9 cellular contexts compared by ENCODE assay signal in the genomic region with DNA sequence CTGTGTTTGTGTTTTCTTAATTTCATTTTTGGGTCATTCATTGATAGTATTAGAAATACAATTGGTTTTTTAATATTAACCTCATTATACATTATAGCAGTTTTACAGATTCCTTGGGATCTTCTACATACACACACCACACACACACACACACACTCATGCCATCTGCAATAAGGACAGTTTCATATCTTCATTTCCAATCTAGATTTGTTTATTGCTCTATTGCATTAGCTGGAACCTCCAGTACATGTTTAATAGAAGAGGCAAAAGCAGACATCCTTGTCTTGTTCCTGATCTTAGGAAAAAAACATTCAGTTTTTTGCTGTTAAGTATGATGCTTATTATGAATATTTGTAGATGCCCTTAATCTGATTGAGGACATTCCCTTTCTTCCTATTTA. TPM values are rescaled to one million over a fixed set of nuclear protein-coding genes. Genes with fewer than 3 reads are reported as not detected.
"Had no signal": no experiment of that assay in that cellular context is flagged by ENCODE, and none has a peak within 500 bp of the region (broad histone marks: within the 10 kb centered on the region; RNA-seq: fewer than 3 reads in every experiment).

No MANE protein-coding gene starts in this region.

- FAIRE-seq: G401.6, GM12878, GM12891, GM12892, GM18507, GM19239 had no signal

- DNase-seq: GDM1, GF-D8 had no signal

- ATAC-seq: GM12878 had no signal

- H3K4me3 ChIP-seq: GM12878 had no signal

RNA-seq across cellular contexts. Expression of gene OPN1SW, which starts 54.2 kb away (rescaled TPM):
- total RNA-seq: G401, GM12878 had no signal
